37 cellular contexts compared by ENCODE assay signal in genomic region chr9:29644514-29644913, GRCh38.
"Had no signal": no experiment of that assay in that cellular context is flagged by ENCODE, and none has a peak within 500 bp of the region (broad histone marks: within the 10 kb centered on the region; RNA-seq: fewer than 3 reads in every experiment).

No MANE protein-coding gene starts in this region.

- FAIRE-seq: bronchial epithelial cell, TTC549 had no signal

- DNase-seq: activated B cell treated with CpG ODN at 0.5 μM for 24 hours; activated CD4-positive, alpha-beta memory T cell treated with anti-CD3 and anti-CD28 coated beads for 36 hours; activated CD4-positive, alpha-beta T cell treated with anti-CD3 and anti-CD28 coated beads for 4 hours; activated CD4-positive, alpha-beta T cell treated with anti-CD3 and anti-CD28 coated beads, Interleukin-2, amount 10 ng/mL, durations not matched to agents 24 days and 14 days; activated CD4-positive, alpha-beta T cell treated with anti-CD3 and anti-CD28 coated beads, Interleukin-2, amount 50 U/mL, for 1 hour; activated CD4-positive, alpha-beta T cell treated with anti-CD3 and anti-CD28 coated beads, Interleukin-2, amount 50 U/mL, for 4 hours; activated CD4-positive, CD25-positive, alpha-beta regulatory T cell treated with anti-CD3 and anti-CD28 coated beads, Interleukin-2, amount 50 U/mL, for 72 hours; activated CD8-positive, alpha-beta memory T cell treated with anti-CD3 and anti-CD28 coated beads, Interleukin-2, amount 50 U/mL, for 4 hours; activated CD8-positive, alpha-beta T cell treated with anti-CD3 and anti-CD28 coated beads for 36 hours; activated gamma-delta T cell; activated naive CD4-positive, alpha-beta T cell treated with anti-CD3 and anti-CD28 coated beads, Interleukin-2, amount 10 ng/mL, durations not matched to agents 7 days and 5 days; activated naive CD4-positive, alpha-beta T cell treated with Interleukin-2 at 50 U/mL for 16 hours; activated naive CD8-positive, alpha-beta T cell treated with anti-CD3 and anti-CD28 coated beads, Interleukin-2, amount 10 ng/mL, durations not matched to agents 7 days and 5 days; activated naive CD8-positive, alpha-beta T cell treated with anti-CD3 and anti-CD28 coated beads, Interleukin-2, amount 50 U/mL, for 24 hours; activated T-cell treated with anti-CD3 and anti-CD28 coated beads for 4 hours; activated T-cell treated with anti-CD3 and anti-CD28 coated beads, Interleukin-2, amount 50 U/mL, for 1 hour; activated T-cell treated with anti-CD3 and anti-CD28 coated beads, Interleukin-2, amount 50 U/mL, for 4 hours; activated T-cell treated with anti-CD3 and anti-CD28 coated beads, Interleukin-2, amount 50 U/mL, for 72 hours; amygdala; anterior cingulate cortex; caudate nucleus; cerebellar nuclear complex; T-cell; T-helper 2 cell; T-helper 9 cell had no signal

- H3K4me1 ChIP-seq: ascending aorta had no signal

- H3K27me3 Mint-ChIP-seq: activated B cell treated with CpG ODN at 0.5 μM for 24 hours; activated CD4-positive, alpha-beta memory T cell treated with anti-CD3 and anti-CD28 coated beads for 36 hours; activated CD4-positive, alpha-beta T cell treated with anti-CD3 and anti-CD28 coated beads, Interleukin-2, amount 10 ng/mL, durations not matched to agents 24 days and 14 days; activated CD8-positive, alpha-beta T cell treated with anti-CD3 and anti-CD28 coated beads for 36 hours; activated naive CD4-positive, alpha-beta T cell treated with anti-CD3 and anti-CD28 coated beads, Interleukin-2, amount 10 ng/mL, durations not matched to agents 7 days and 5 days; activated naive CD4-positive, alpha-beta T cell treated with anti-CD3 and anti-CD28 coated beads, Interleukin-2, amount 50 U/mL, for 24 hours; activated naive CD8-positive, alpha-beta T cell; activated naive CD8-positive, alpha-beta T cell treated with anti-CD3 and anti-CD28 coated beads, Interleukin-2, amount 10 ng/mL, durations not matched to agents 7 days and 5 days; activated naive CD8-positive, alpha-beta T cell treated with anti-CD3 and anti-CD28 coated beads, Interleukin-2, amount 50 U/mL, for 24 hours; activated T-helper 17 cell treated with anti-CD3 and anti-CD28 coated beads, Interleukin-2, amount 50 U/mL, for 72 hours; brain; central memory CD8-positive, alpha-beta T cell; T-cell had no signal

- H3K27ac Mint-ChIP-seq: activated B cell treated with CpG ODN at 0.5 μM for 24 hours; activated CD4-positive, alpha-beta memory T cell treated with anti-CD3 and anti-CD28 coated beads for 36 hours; activated CD4-positive, alpha-beta T cell treated with anti-CD3 and anti-CD28 coated beads, Interleukin-2, amount 10 ng/mL, durations not matched to agents 24 days and 14 days; activated CD8-positive, alpha-beta T cell treated with anti-CD3 and anti-CD28 coated beads for 36 hours; activated naive CD4-positive, alpha-beta T cell treated with anti-CD3 and anti-CD28 coated beads, Interleukin-2, amount 10 ng/mL, durations not matched to agents 7 days and 5 days; activated naive CD4-positive, alpha-beta T cell treated with anti-CD3 and anti-CD28 coated beads, Interleukin-2, amount 50 U/mL, for 24 hours; activated naive CD8-positive, alpha-beta T cell; activated naive CD8-positive, alpha-beta T cell treated with anti-CD3 and anti-CD28 coated beads, Interleukin-2, amount 10 ng/mL, durations not matched to agents 7 days and 5 days; activated naive CD8-positive, alpha-beta T cell treated with anti-CD3 and anti-CD28 coated beads, Interleukin-2, amount 50 U/mL, for 24 hours; activated T-cell treated with anti-CD3 and anti-CD28 coated beads, Interleukin-2, amount 50 U/mL, for 72 hours; activated T-helper 1 cell treated with anti-CD3 and anti-CD28 coated beads, Interleukin-12 subunit alpha, Interleukin-12 subunit beta, Interleukin-2, Interleukin-4 antibody, amounts not matched to agents 30 ng/mL and 10 ng/mL and 1 ng/mL, durations not matched to agents 14 hours and 24 hours and 36 hours; activated T-helper 17 cell treated with anti-CD3 and anti-CD28 coated beads, Interleukin-2, amount 50 U/mL, for 72 hours; brain; T-cell; T-helper 2 cell treated with Interferon-gamma antibody and Interleukin-4, amounts not matched to agents 5 μg/mL and 100 μg/mL, for 36 hours had no signal

- ATAC-seq: activated CD8-positive, alpha-beta T cell treated with anti-CD3 and anti-CD28 coated beads for 36 hours; activated naive CD8-positive, alpha-beta T cell treated with anti-CD3 and anti-CD28 coated beads, Interleukin-2, amount 50 U/mL, for 24 hours; activated T-cell treated with anti-CD3 and anti-CD28 coated beads, Interleukin-2, amount 50 U/mL, for 4 hours; activated T-cell treated with anti-CD3 and anti-CD28 coated beads, Interleukin-2, amount 50 U/mL, for 72 hours; activated T-helper 17 cell treated with anti-CD3 and anti-CD28 coated beads, Interleukin-2, amount 50 U/mL, for 72 hours; T-cell had no signal

- H3K27me3 ChIP-seq: ascending aorta, cardiac muscle cell had no signal

- H3K4me1 Mint-ChIP-seq: activated B cell treated with CpG ODN at 0.5 μM for 24 hours; activated CD4-positive, alpha-beta T cell treated with anti-CD3 and anti-CD28 coated beads, Interleukin-2, amount 10 ng/mL, durations not matched to agents 24 days and 14 days; activated naive CD4-positive, alpha-beta T cell treated with anti-CD3 and anti-CD28 coated beads, Interleukin-2, amount 10 ng/mL, durations not matched to agents 7 days and 5 days; activated naive CD4-positive, alpha-beta T cell treated with anti-CD3 and anti-CD28 coated beads, Interleukin-2, amount 50 U/mL, for 24 hours; activated naive CD8-positive, alpha-beta T cell treated with anti-CD3 and anti-CD28 coated beads, Interleukin-2, amount 10 ng/mL, durations not matched to agents 7 days and 5 days; activated naive CD8-positive, alpha-beta T cell treated with anti-CD3 and anti-CD28 coated beads, Interleukin-2, amount 50 U/mL, for 24 hours; activated T-helper 17 cell treated with anti-CD3 and anti-CD28 coated beads, Interleukin-2, amount 50 U/mL, for 72 hours; brain; central memory CD8-positive, alpha-beta T cell; T-cell had no signal

- H3K27ac ChIP-seq: ascending aorta, cardiac muscle cell, VCaP had no signal

- H3K36me3 ChIP-seq: ascending aorta, cardiac muscle cell had no signal

- H3K9me3 Mint-ChIP-seq: activated CD4-positive, alpha-beta memory T cell treated with anti-CD3 and anti-CD28 coated beads for 36 hours; activated CD4-positive, alpha-beta T cell treated with anti-CD3 and anti-CD28 coated beads, Interleukin-2, amount 10 ng/mL, durations not matched to agents 24 days and 14 days; activated CD8-positive, alpha-beta T cell treated with anti-CD3 and anti-CD28 coated beads for 36 hours; activated naive CD4-positive, alpha-beta T cell treated with anti-CD3 and anti-CD28 coated beads, Interleukin-2, amount 10 ng/mL, durations not matched to agents 7 days and 5 days; activated naive CD4-positive, alpha-beta T cell treated with anti-CD3 and anti-CD28 coated beads, Interleukin-2, amount 50 U/mL, for 24 hours; activated naive CD8-positive, alpha-beta T cell treated with anti-CD3 and anti-CD28 coated beads, Interleukin-2, amount 10 ng/mL, durations not matched to agents 7 days and 5 days; activated T-cell treated with anti-CD3 and anti-CD28 coated beads, Interleukin-2, amount 50 U/mL, for 4 hours; activated T-helper 1 cell treated with anti-CD3 and anti-CD28 coated beads, Interleukin-12 subunit alpha, Interleukin-12 subunit beta, Interleukin-2, Interleukin-4 antibody, amounts not matched to agents 30 ng/mL and 10 ng/mL and 1 ng/mL, durations not matched to agents 14 hours and 24 hours and 36 hours; activated T-helper 17 cell treated with anti-CD3 and anti-CD28 coated beads, Interleukin-2, amount 50 U/mL, for 72 hours; brain had no signal

- H3K9me3 ChIP-seq: ascending aorta had no signal

- H3K36me3 Mint-ChIP-seq: activated CD4-positive, alpha-beta memory T cell treated with anti-CD3 and anti-CD28 coated beads for 36 hours; activated naive CD4-positive, alpha-beta T cell treated with anti-CD3 and anti-CD28 coated beads, Interleukin-2, amount 10 ng/mL, durations not matched to agents 7 days and 5 days; activated naive CD4-positive, alpha-beta T cell treated with anti-CD3 and anti-CD28 coated beads, Interleukin-2, amount 50 U/mL, for 24 hours; activated naive CD8-positive, alpha-beta T cell; activated naive CD8-positive, alpha-beta T cell treated with anti-CD3 and anti-CD28 coated beads, Interleukin-2, amount 10 ng/mL, durations not matched to agents 7 days and 5 days; brain; T-cell had no signal

- H3K4me3 Mint-ChIP-seq: activated B cell treated with CpG ODN at 0.5 μM for 24 hours; activated CD4-positive, alpha-beta memory T cell treated with anti-CD3 and anti-CD28 coated beads for 36 hours; activated CD4-positive, alpha-beta T cell treated with anti-CD3 and anti-CD28 coated beads, Interleukin-2, amount 10 ng/mL, durations not matched to agents 24 days and 14 days; activated CD8-positive, alpha-beta T cell treated with anti-CD3 and anti-CD28 coated beads for 36 hours; activated naive CD4-positive, alpha-beta T cell treated with anti-CD3 and anti-CD28 coated beads, Interleukin-2, amount 10 ng/mL, durations not matched to agents 7 days and 5 days; activated naive CD4-positive, alpha-beta T cell treated with anti-CD3 and anti-CD28 coated beads, Interleukin-2, amount 50 U/mL, for 24 hours; activated naive CD8-positive, alpha-beta T cell; activated naive CD8-positive, alpha-beta T cell treated with anti-CD3 and anti-CD28 coated beads, Interleukin-2, amount 10 ng/mL, durations not matched to agents 7 days and 5 days; activated naive CD8-positive, alpha-beta T cell treated with anti-CD3 and anti-CD28 coated beads, Interleukin-2, amount 50 U/mL, for 24 hours; activated T-cell treated with anti-CD3 and anti-CD28 coated beads, Interleukin-2, amount 50 U/mL, for 4 hours; activated T-cell treated with anti-CD3 and anti-CD28 coated beads, Interleukin-2, amount 50 U/mL, for 72 hours; activated T-helper 1 cell treated with anti-CD3 and anti-CD28 coated beads, Interleukin-12 subunit alpha, Interleukin-12 subunit beta, Interleukin-2, Interleukin-4 antibody, amounts not matched to agents 30 ng/mL and 10 ng/mL and 1 ng/mL, durations not matched to agents 14 hours and 24 hours and 36 hours; activated T-helper 17 cell treated with anti-CD3 and anti-CD28 coated beads, Interleukin-2, amount 50 U/mL, for 72 hours; brain; central memory CD8-positive, alpha-beta T cell; T-cell; T-helper 2 cell treated with Interferon-gamma antibody and Interleukin-4, amounts not matched to agents 5 μg/mL and 100 μg/mL, for 36 hours had no signal

- H3K4me3 ChIP-seq: ascending aorta, cardiac muscle cell had no signal
